ENCODE assay signal across 8 cellular contexts in the genomic region with DNA sequence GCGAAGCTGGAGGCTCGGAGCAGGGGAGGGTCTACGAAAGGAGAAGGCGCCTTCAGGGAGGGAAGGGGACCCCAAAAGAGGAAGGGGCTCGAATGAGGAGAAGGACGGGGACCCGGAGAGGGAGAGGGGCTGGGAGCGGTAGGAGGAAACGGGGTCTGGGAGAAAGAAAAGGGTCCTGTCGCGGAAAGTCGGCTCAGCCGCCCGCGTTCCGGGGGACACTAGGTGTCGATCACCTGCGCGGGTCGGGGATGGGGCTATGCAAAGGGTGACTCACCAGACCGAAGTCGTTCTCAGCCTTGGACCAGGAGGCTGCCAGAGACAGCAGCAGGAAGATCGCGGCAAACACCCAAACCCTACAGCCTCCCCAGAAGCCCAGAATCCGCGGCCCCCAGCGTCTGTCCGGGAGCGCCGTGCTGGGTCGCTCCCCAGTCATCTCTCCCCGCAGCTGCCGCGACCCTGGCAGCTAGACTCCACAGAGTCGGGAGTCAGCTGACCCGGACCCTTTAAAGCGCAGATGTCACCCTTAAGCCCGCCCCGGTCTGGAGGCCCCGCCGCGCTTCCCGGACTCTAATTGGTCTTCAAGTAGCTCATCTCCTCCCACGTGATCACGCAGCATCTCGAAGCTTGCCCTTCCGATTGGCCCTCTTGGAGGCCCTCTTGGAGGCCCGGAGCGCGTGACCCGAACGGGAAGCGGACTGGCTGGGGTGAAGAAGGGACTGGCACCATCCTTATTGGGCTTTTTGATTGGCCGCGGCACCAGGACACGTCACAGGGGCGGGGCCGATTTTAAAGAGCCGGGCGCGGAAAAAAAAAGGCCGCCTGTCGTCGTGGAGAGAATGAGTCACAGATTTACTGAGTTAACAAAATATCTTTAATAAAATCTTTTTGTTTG. TPM values are rescaled to one million over a fixed set of nuclear protein-coding genes. Genes with fewer than 3 reads are reported as not detected.
A peak's percentile ranks its signal among the peaks of the same experiment; 100 is the strongest.
DNase-seq lines count a peak whose midpoint lies in the region; ATAC-seq, FAIRE-seq and TF ChIP-seq lines count a peak whose summit lies in the region.

A gene (minus strand): TSS at position 478 of the 892 bp plus-strand sequence. CDS start 45 bp downstream, at position 433.

- H3K4me3 ChIP-seq in AG10803 (ENCODE audit: low read length) = peak within 1 kb of the TSS; percentile 92

- FAIRE-seq in islet of Langerhans (lab: Jason Lieb, UNC) = peak; percentile 92

- TF ChIP-seq CTCF in AG10803 (conservative IDR thresholded peaks at IDR 0.05; ENCODE audit: low read length) = no peak

- DNase-seq in AG10803 (ENCODE audit: low read depth) (peak; percentile 100), NCI-H460 (ENCODE audit: extremely low read depth, low read depth) (peak; percentile 99), cerebellar nuclear complex (lab: John Stamatoyannopoulos, UW) (peak; percentile 100)
- peak; percentile 96 for DNase-seq in activated CD4-positive, CD25-positive, alpha-beta regulatory T cell treated with anti-CD3 and anti-CD28 coated beads, Interleukin-2, amount 50 U/mL, for 72 hours
- DNase-seq in stimulated activated CD4-positive, alpha-beta T cell treated with anti-CD3 and anti-CD28 coated beads, Interleukin-12 subunit alpha, Interleukin-12 subunit beta, amount 100 ng/mL, for 4 hours = peak; percentile 96

- peak; percentile 87 for ATAC-seq in GM19043 (IDR thresholded peaks at IDR 0.05; ENCODE audit: low read depth, unreplicated experiment)
- ATAC-seq in HG03378 (IDR thresholded peaks at IDR 0.05; ENCODE audit: unreplicated experiment) = peak; percentile 86

RNA-seq across cellular contexts. Expression of the gene that starts here (rescaled TPM):
- 24.6 and 25.2 TPM in 2 replicates for total RNA-seq in NCI-H460 (2014; rRNA removed; shearing (Covaris generic))
- polyA plus RNA-seq in NCI-H460 (2014; cell fraction: nucleus; rRNA removed) = 19.9 and 22.4 TPM in 2 replicates

Comparison
In these comparisons a context has a peak if more than half of its experiments do, and no peak if none do; other contexts are left out.
1. Peak in every context shown above with its lines: DNase-seq, ATAC-seq and H3K4me3 ChIP-seq.